In the genomic region with DNA sequence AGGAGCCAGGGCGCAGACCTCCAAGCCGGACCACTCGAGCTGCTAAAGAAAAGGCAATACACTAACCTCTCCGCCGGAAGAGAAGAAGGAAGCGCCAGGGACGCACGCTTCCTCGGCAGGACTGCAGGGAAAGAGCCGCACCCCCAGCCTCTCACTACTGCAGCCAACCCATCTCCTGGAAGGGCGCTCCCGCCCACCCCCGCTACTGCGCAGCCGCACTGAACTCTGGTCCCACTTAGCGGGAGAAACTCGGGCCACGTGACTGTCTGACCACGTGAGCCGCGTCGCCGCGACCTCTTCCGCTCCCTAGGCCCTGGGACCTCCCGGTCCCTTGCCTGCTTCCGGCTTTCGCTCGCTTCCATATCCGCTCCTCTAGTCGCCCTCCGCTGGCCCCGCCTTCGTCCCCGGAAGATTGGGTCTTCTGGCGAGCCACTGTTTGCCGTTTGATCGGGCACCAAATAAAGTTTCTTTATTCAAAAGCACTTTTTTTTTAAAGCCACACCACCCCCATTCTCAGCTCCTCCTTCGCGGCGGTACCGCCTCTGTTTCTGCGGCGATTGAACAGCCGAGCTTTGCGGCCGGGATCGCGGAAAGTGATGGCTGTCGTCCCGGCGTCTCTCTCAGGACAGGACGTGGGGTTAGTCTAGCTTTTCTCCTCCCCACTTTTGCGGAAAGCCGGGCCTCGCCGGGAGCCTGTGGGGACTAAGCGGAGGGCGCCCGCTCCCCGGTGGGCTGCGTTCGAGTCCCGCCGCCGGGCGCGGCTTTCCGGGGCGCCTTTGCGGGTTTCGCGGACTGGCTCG, we compare ENCODE assay signal across 8 cellular contexts. TPM values are rescaled to one million over a fixed set of nuclear protein-coding genes. Genes with fewer than 3 reads are reported as not detected.
DNase-seq lines count a peak whose midpoint lies in the region; FAIRE-seq and TF ChIP-seq lines count a peak whose summit lies in the region.

A gene with protein sequence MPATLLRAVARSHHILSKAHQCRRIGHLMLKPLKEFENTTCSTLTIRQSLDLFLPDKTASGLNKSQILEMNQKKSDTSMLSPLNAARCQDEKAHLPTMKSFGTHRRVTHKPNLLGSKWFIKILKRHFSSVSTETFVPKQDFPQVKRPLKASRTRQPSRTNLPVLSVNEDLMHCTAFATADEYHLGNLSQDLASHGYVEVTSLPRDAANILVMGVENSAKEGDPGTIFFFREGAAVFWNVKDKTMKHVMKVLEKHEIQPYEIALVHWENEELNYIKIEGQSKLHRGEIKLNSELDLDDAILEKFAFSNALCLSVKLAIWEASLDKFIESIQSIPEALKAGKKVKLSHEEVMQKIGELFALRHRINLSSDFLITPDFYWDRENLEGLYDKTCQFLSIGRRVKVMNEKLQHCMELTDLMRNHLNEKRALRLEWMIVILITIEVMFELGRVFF (minus strand): TSS at position 177 of the 800 bp plus-strand sequence. CDS start 6,315 bp downstream, outside the sequence.

- H3K9ac ChIP-seq in SK-N-MC (ENCODE audit: insufficient read length) (peak within 1 kb of the TSS; percentile 98), neuronal stem cell (ENCODE audit: low read depth, low read length, poor library complexity) (peak within 1 kb of the TSS; percentile 82)

- H3K4ac ChIP-seq in neuronal stem cell (ENCODE audit: low read length): no peak within 1 kb of the TSS

- H2BK120ac ChIP-seq in neuronal stem cell (ENCODE audit: low read depth, low read length): peak within 1 kb of the TSS; percentile 61

- H3K9me3 Mint-ChIP-seq in HFFc6: no peaks in the 10 kb centered on the region
- H3K9me3 Mint-ChIP-seq in activated naive CD4-positive, alpha-beta T cell treated with anti-CD3 and anti-CD28 coated beads, Interleukin-2, amount 10 ng/mL, durations not matched to agents 7 days and 5 days: no peaks in the 10 kb centered on the region

- peaks cover 16% of the 10 kb centered on the region for H3K36me3 Mint-ChIP-seq in HFFc6 (ENCODE audit: low read depth)
- H3K36me3 Mint-ChIP-seq in activated naive CD4-positive, alpha-beta T cell treated with anti-CD3 and anti-CD28 coated beads, Interleukin-2, amount 10 ng/mL, durations not matched to agents 7 days and 5 days: peaks cover 15% of the 10 kb centered on the region

- peak within 1 kb of the TSS; percentile 81 for H3K23ac ChIP-seq in neuronal stem cell (ENCODE audit: low read depth, low read length, poor library complexity)

- H3K79me1 ChIP-seq in neuronal stem cell (ENCODE audit: low read depth, low read length): no peaks in the 10 kb centered on the region

- H2BK5ac ChIP-seq in neuronal stem cell (ENCODE audit: low read length): peak within 1 kb of the TSS; percentile 92

- no peaks in the 10 kb centered on the region for H3K9me3 ChIP-seq in SK-N-MC (ENCODE audit: low read depth, low read length)
- peaks cover 0 to 4% of the 10 kb centered on the region in 2 donors for H3K9me3 ChIP-seq in neuronal stem cell (replicated peaks in 1 of 2; ENCODE audit: control insufficient read depth in 2 of 2, insufficient read depth in 1 of 2, low read depth in 1 of 2, low read length in 2 of 2)

- H2BK15ac ChIP-seq in neuronal stem cell (ENCODE audit: low read length): no peak within 1 kb of the TSS

- H3K4me2 ChIP-seq in neuronal stem cell (ENCODE audit: insufficient read depth, low read length, poor library complexity, severe bottlenecking): peak within 1 kb of the TSS; percentile 80

- FAIRE-seq in frontal cortex (lab: Jason Lieb, UNC): peak; percentile 89

- H3K27me3 ChIP-seq in neuronal stem cell (ENCODE audit: control insufficient read depth in 3 of 3, insufficient read depth in 3 of 3, low read depth in 1 of 3, low read length in 3 of 3): no peaks in the 10 kb centered on the region

- peak within 1 kb of the TSS; percentile 98 for H3K4me3 ChIP-seq in NB4 (ENCODE audit: low read depth, low read length)
- H3K4me3 ChIP-seq in SK-N-MC: peak within 1 kb of the TSS; percentile 100
- H3K4me3 ChIP-seq in neuronal stem cell (ENCODE audit: low read length in 2 of 2): peak within 1 kb of the TSS; percentile 81 to 90

- no peak for TF ChIP-seq CTCF in HFFc6 (IDR thresholded peaks at IDR 0.05)
- TF ChIP-seq CTCF in NB4 (IDR thresholded peaks at IDR 0.05; ENCODE audit: low read depth, low read length): no peak
- no peak for TF ChIP-seq CTCF in subcutaneous adipose tissue (IDR thresholded peaks at IDR 0.05; ENCODE audit: low read depth)

- H3K27ac ChIP-seq in SK-N-MC (peak within 1 kb of the TSS; percentile 74), neuronal stem cell (replicated peaks; ENCODE audit: low read length) (peak within 1 kb of the TSS; percentile 94)

- DNase-seq in GM04503 (ENCODE audit: low read depth) (peak; percentile 98), HFFc6 (peak; percentile 100), NB4 (ENCODE audit: low read depth) (peak; percentile 100), SK-N-MC (ENCODE audit: low read depth, low spot score) (peak; percentile 96), frontal cortex (ENCODE audit: low spot score in 2 of 2) (peak; percentile 95 to 96), neuronal stem cell (ENCODE audit: low spot score) (peak; percentile 100)
- DNase-seq in activated naive CD4-positive, alpha-beta T cell treated with anti-CD3 and anti-CD28 coated beads, Interleukin-2, amount 10 ng/mL, durations not matched to agents 7 days and 5 days: peak; percentile 100

- H3K14ac ChIP-seq in neuronal stem cell (ENCODE audit: low read length): no peak within 1 kb of the TSS

- peaks cover 36% of the 10 kb centered on the region for H3K4me1 Mint-ChIP-seq in HFFc6 (ENCODE audit: low read depth)
- peaks cover 37% of the 10 kb centered on the region for H3K4me1 Mint-ChIP-seq in activated naive CD4-positive, alpha-beta T cell treated with anti-CD3 and anti-CD28 coated beads, Interleukin-2, amount 10 ng/mL, durations not matched to agents 7 days and 5 days

- peak within 1 kb of the TSS; percentile 94 for H3K18ac ChIP-seq in neuronal stem cell (ENCODE audit: low read length)

- no peak within 1 kb of the TSS for H2AK5ac ChIP-seq in neuronal stem cell (ENCODE audit: low read depth, low read length)

- no peaks in the 10 kb centered on the region; the same call in none of the 2 replicates for H3K27me3 Mint-ChIP-seq in HFFc6 (ENCODE audit: insufficient read depth)
- no peaks in the 10 kb centered on the region for H3K27me3 Mint-ChIP-seq in activated naive CD4-positive, alpha-beta T cell treated with anti-CD3 and anti-CD28 coated beads, Interleukin-2, amount 10 ng/mL, durations not matched to agents 7 days and 5 days

- H4K91ac ChIP-seq in neuronal stem cell (ENCODE audit: low read depth, low read length, poor library complexity): no peak within 1 kb of the TSS

- peak within 1 kb of the TSS; percentile 88 for H3K27ac Mint-ChIP-seq in HFFc6
- H3K27ac Mint-ChIP-seq in activated naive CD4-positive, alpha-beta T cell treated with anti-CD3 and anti-CD28 coated beads, Interleukin-2, amount 10 ng/mL, durations not matched to agents 7 days and 5 days: peak within 1 kb of the TSS; percentile 95

- no peak within 1 kb of the TSS for H2BK12ac ChIP-seq in neuronal stem cell (ENCODE audit: low read length)

- peaks cover 12% of the 10 kb centered on the region for H3K36me3 ChIP-seq in SK-N-MC (ENCODE audit: insufficient read depth, low read length)
- peaks cover 0 to 20% of the 10 kb centered on the region in 2 donors for H3K36me3 ChIP-seq in neuronal stem cell (replicated peaks in 1 of 2; ENCODE audit: control insufficient read depth in 2 of 2, insufficient read depth in 2 of 2, low read length in 2 of 2)

- WGBS in neuronal stem cell (ENCODE audit: extremely low coverage in 2 of 2, insufficient read length in 2 of 2, insufficient replicate concordance in 1 of 2), 2 donors: no CpG with 5 or more reads among the region's 74 CpGs

- peaks cover 0 to 9% of the 10 kb centered on the region in 2 donors for H3K4me1 ChIP-seq in neuronal stem cell (ENCODE audit: control insufficient read depth in 2 of 2, insufficient read depth in 1 of 2, low read depth in 1 of 2, low read length in 2 of 2)

- peak; percentile 57 for TF ChIP-seq POLR2A in NB4 (IDR thresholded peaks at IDR 0.05; ENCODE audit: extremely low read depth, insufficient read length)

- H3K4me3 Mint-ChIP-seq in HFFc6: peak within 1 kb of the TSS; percentile 98
- H3K4me3 Mint-ChIP-seq in activated naive CD4-positive, alpha-beta T cell treated with anti-CD3 and anti-CD28 coated beads, Interleukin-2, amount 10 ng/mL, durations not matched to agents 7 days and 5 days: peak within 1 kb of the TSS; percentile 97

- no peak within 1 kb of the TSS for H4K8ac ChIP-seq in neuronal stem cell (ENCODE audit: low read depth, low read length)

- H2AFZ ChIP-seq in neuronal stem cell (ENCODE audit: low read length): peak within 1 kb of the TSS; percentile 92

- CTCF ChIA-PET in activated naive CD4-positive, alpha-beta T cell treated with anti-CD3 and anti-CD28 coated beads, Interleukin-2, amount 10 ng/mL, durations not matched to agents 7 days and 5 days (lab: Charles Lee): interaction anchor here (0.6 to 2.0 kb wide), 4 partner anchors 11 to 62 kb away, joined by 3 to 16 read pairs (median 4); no protein-coding TSS in a partner anchor

RNA-seq across cellular contexts. Expression of the gene that starts here (rescaled TPM):
- 10 to 100 TPM; 20.6 to 27.5 (median 22.0) TPM for total RNA-seq in HFFc6 (2021; fragmentation: NEBNext Ultra II Directional; extraction: Animal tissue kit (Norgen Biotek cat#: 25700))
- total RNA-seq in frontal cortex (35.9 TPM), subcutaneous adipose tissue (10 to 100 TPM; 25.8 to 32.6 (median 28.8) TPM)
- polyA plus RNA-seq in neuronal stem cell (2013, experiment 1 of 2): 14.3 TPM
- 14.5 TPM for polyA plus RNA-seq in neuronal stem cell (2013, experiment 2 of 2)

Comparison
In these comparisons a context has a peak if more than half of its experiments do, and no peak if none do; other contexts are left out.
1. Peak in every context shown above with its lines: DNase-seq, H3K4me3 ChIP-seq and H3K27ac ChIP-seq.